ENCODE assay signal across 1 cellular context in genomic region chr11:36265793-36266628, GRCh38.
TF ChIP-seq lines count a peak whose summit lies in the region.

No MANE protein-coding gene starts in this region.

TF ChIP-seq in HCT116, 20 proteins besides CTCF, POLR2A, EP300 and RAD21 (continued from another document):
- TF ChIP-seq, protein P1, sequence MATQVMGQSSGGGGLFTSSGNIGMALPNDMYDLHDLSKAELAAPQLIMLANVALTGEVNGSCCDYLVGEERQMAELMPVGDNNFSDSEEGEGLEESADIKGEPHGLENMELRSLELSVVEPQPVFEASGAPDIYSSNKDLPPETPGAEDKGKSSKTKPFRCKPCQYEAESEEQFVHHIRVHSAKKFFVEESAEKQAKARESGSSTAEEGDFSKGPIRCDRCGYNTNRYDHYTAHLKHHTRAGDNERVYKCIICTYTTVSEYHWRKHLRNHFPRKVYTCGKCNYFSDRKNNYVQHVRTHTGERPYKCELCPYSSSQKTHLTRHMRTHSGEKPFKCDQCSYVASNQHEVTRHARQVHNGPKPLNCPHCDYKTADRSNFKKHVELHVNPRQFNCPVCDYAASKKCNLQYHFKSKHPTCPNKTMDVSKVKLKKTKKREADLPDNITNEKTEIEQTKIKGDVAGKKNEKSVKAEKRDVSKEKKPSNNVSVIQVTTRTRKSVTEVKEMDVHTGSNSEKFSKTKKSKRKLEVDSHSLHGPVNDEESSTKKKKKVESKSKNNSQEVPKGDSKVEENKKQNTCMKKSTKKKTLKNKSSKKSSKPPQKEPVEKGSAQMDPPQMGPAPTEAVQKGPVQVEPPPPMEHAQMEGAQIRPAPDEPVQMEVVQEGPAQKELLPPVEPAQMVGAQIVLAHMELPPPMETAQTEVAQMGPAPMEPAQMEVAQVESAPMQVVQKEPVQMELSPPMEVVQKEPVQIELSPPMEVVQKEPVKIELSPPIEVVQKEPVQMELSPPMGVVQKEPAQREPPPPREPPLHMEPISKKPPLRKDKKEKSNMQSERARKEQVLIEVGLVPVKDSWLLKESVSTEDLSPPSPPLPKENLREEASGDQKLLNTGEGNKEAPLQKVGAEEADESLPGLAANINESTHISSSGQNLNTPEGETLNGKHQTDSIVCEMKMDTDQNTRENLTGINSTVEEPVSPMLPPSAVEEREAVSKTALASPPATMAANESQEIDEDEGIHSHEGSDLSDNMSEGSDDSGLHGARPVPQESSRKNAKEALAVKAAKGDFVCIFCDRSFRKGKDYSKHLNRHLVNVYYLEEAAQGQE (IDR thresholded peaks at IDR 0.05; ENCODE audit: low read depth), result no peak
- TF ChIP-seq EGR1 (IDR thresholded peaks at IDR 0.05; ENCODE audit: low read depth), result no peak
- TF ChIP-seq JUND (IDR thresholded peaks at IDR 0.05), result no peak
- TF ChIP-seq FOSL1 (IDR thresholded peaks at IDR 0.05; ENCODE audit: low read depth), result no peak
- no peak for TF ChIP-seq EZH2 (IDR thresholded peaks at IDR 0.05)
- no peak for TF ChIP-seq CEBPB (IDR thresholded peaks at IDR 0.05; ENCODE audit: low read depth)
- no peak for TF ChIP-seq TCF7L2 (IDR thresholded peaks at IDR 0.05; ENCODE audit: borderline replicate concordance, extremely low read depth, insufficient read depth, insufficient read length)
